ENCODE assay signal across 7 cellular contexts in the genomic region with DNA sequence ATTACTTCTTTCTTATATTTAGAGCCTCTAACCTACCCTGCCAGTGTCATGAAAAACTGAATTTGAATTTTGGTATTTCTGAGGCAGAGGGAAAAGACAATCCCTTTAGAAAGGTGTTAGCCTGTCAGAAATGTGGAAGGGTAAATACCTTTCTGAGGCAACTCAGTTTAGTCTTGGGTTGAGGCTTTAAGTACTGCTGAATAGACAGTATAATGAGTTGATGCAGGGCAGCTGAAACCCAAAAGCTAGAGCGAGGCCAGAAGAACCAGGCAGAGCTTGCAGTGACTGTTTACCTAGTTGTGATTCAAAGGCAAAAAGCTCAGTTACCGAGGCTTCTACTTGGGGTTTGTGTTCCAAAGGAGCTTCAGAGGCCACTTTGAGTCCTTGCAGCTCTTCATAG. TPM values are rescaled to one million over a fixed set of nuclear protein-coding genes. Genes with fewer than 3 reads are reported as not detected.
"Had no signal": no experiment of that assay in that cellular context is flagged by ENCODE, and none has a peak within 500 bp of the region (broad histone marks: within the 10 kb centered on the region; RNA-seq: fewer than 3 reads in every experiment).

No MANE protein-coding gene starts in this region.

- H3K9me3 ChIP-seq: SJCRH30 had no signal

- H3K27me3 ChIP-seq: SJCRH30 had no signal

- H3K4me2 ChIP-seq: KMS-11 had no signal

- H3K9ac ChIP-seq: KMS-11 had no signal

- H3K4me3 ChIP-seq: SJCRH30 had no signal

- H3K27ac ChIP-seq: HL-60, KMS-11, RWPE1, SJCRH30 had no signal

- DNase-seq: NCI-H510A; NK-92 treated with Interleukin-12 subunit alpha and Interleukin-12 subunit beta, amount 100 ng/mL, for 24 hours; SHP77 treated with DMSO at 0.1 percent for 48 hours had no signal

RNA-seq across cellular contexts. Expression of a gene that starts 18.7 kb away (rescaled TPM):
- total RNA-seq: SJCRH30 had no signal
